In genomic region chr9:109797006-109797405, GRCh38 we compare ENCODE assay signal across 16 cellular contexts. TPM values are rescaled to one million over a fixed set of nuclear protein-coding genes. Genes with fewer than 3 reads are reported as not detected.
DNase-seq lines count a peak whose midpoint lies in the region; ATAC-seq, FAIRE-seq and TF ChIP-seq lines count a peak whose summit lies in the region.
"Had no signal": no experiment of that assay in that cellular context is flagged by ENCODE, and none has a peak within 500 bp of the region (broad histone marks: within the 10 kb centered on the region; RNA-seq: fewer than 3 reads in every experiment).

No MANE protein-coding gene starts in this region.

- POLR2A ChIA-PET in HepG2 (lab: Yijun Ruan, JAX), result no interaction called here

- H3K36me3 Mint-ChIP-seq in neural crest cell (ENCODE audit: low read depth), result no peaks in the 10 kb centered on the region
- H3K36me3 Mint-ChIP-seq: CD4-positive, alpha-beta memory T cell; IgD-negative memory B cell had no signal

- H3K9me3 Mint-ChIP-seq in neural crest cell, result no peaks in the 10 kb centered on the region
- H3K9me3 Mint-ChIP-seq in stimulated activated naive CD8-positive, alpha-beta T cell treated with anti-CD3 and anti-CD28 coated beads, Interleukin-15, amount 100 ng/mL, for 72 hours, result no peaks in the 10 kb centered on the region
- H3K9me3 Mint-ChIP-seq: IgD-negative memory B cell had no signal

- H3K27me3 ChIP-seq in liver (ENCODE audit: control insufficient read depth in 4 of 4, insufficient read depth in 4 of 4, low read length in 3 of 4) (no peaks in the 10 kb centered on the region), HepG2 (ENCODE audit: control insufficient read depth in 1 of 2, insufficient read depth in 2 of 2, low read length in 2 of 2) (no peaks in the 10 kb centered on the region), smooth muscle cell (ENCODE audit: low read depth) (no peaks in the 10 kb centered on the region)
- H3K27me3 ChIP-seq: BE2C had no signal

- no peaks in the 10 kb centered on the region for H3K9me3 ChIP-seq in liver (ENCODE audit: control insufficient read depth in 4 of 4, low read length in 3 of 4)
- H3K9me3 ChIP-seq in HepG2 (ENCODE audit: low read length), result no peaks in the 10 kb centered on the region
- H3K9me3 ChIP-seq in smooth muscle cell (replicated peaks; ENCODE audit: low read depth), result no peaks in the 10 kb centered on the region
- H3K9me3 ChIP-seq: A549, BE2C had no signal

- H3K27ac ChIP-seq in liver (ENCODE audit: low read depth in 1 of 2, low read length in 2 of 2) (peak overlapping the region; percentile 73 to 76), HepG2 (ENCODE audit: extremely low read length, insufficient read depth, low read length) (no peak overlapping the region), smooth muscle cell (ENCODE audit: low read depth) (no peak overlapping the region)
- H3K27ac ChIP-seq: A549, C4-2B had no signal

- H3K27me3 Mint-ChIP-seq in neural crest cell (ENCODE audit: low read depth), result no peaks in the 10 kb centered on the region
- H3K27me3 Mint-ChIP-seq in stimulated activated naive CD8-positive, alpha-beta T cell treated with anti-CD3 and anti-CD28 coated beads, Interleukin-15, amount 100 ng/mL, for 72 hours, result no peaks in the 10 kb centered on the region

- no peak for TF ChIP-seq CTCF in liver (IDR thresholded peaks at IDR 0.05; ENCODE audit: low read depth, low read length, missing input control)
- no peak for TF ChIP-seq CTCF in HepG2 (CRISPR knock-in tag; IDR thresholded peaks at IDR 0.05)
- TF ChIP-seq CTCF in neural crest cell (conservative IDR thresholded peaks at IDR 0.05), result no peak
- TF ChIP-seq CTCF in smooth muscle cell (IDR thresholded peaks at IDR 0.05; ENCODE audit: borderline replicate concordance, insufficient read depth, poor library complexity, severe bottlenecking), result no peak

- H3F3A ChIP-seq in smooth muscle cell (ENCODE audit: low read depth), result peaks cover 15% of the 10 kb centered on the region

- H3K4me2 ChIP-seq in HepG2 (ENCODE audit: low read depth, low read length), result no peak overlapping the region
- no peak overlapping the region for H3K4me2 ChIP-seq in smooth muscle cell
- H3K4me2 ChIP-seq: A549 had no signal

- CTCF ChIA-PET in HepG2 (lab: Yijun Ruan, JAX; ENCODE audit: low intra/inter-chr PET ratio, low total read pairs), result no interaction called here

- no TSS peak for BruUV-seq in HepG2 (replicated peaks; lab: Mats Ljungman, UMichigan)

- no peak for FAIRE-seq in HepG2 (lab: Jason Lieb, UNC)
- FAIRE-seq: A549 had no signal

- peak overlapping the region; percentile 57 for H3K27ac Mint-ChIP-seq in neural crest cell (ENCODE audit: unreplicated experiment)
- H3K27ac Mint-ChIP-seq in stimulated activated naive CD8-positive, alpha-beta T cell treated with anti-CD3 and anti-CD28 coated beads, Interleukin-15, amount 100 ng/mL, for 72 hours, result no peak overlapping the region
- H3K27ac Mint-ChIP-seq: CD4-positive, alpha-beta memory T cell; IgD-negative memory B cell had no signal

- H3K4me3 ChIP-seq in liver (ENCODE audit: low read depth in 1 of 3, low read length in 3 of 3) (no peak overlapping the region), HepG2 (replicated peaks in 1 of 3; ENCODE audit: insufficient read depth in 1 of 3, low read depth in 2 of 3, low read length in 3 of 3) (no peak overlapping the region), smooth muscle cell (no peak overlapping the region)
- H3K4me3 ChIP-seq: A549 had no signal

- H4K20me1 ChIP-seq in HepG2 (ENCODE audit: insufficient read depth, low read length) (no peaks in the 10 kb centered on the region), smooth muscle cell (ENCODE audit: low read depth) (no peaks in the 10 kb centered on the region)

- TF ChIP-seq POLR2A in HepG2 (IDR thresholded peaks at IDR 0.05; ENCODE audit: insufficient read depth in 1 of 2, low read depth in 2 of 2, low read length in 2 of 2), result no peak

- 91% methylated on average over 3 of the region's 3 CpGs for WGBS in liver
- 50% methylated on average over 3 of the region's 3 CpGs for WGBS in HepG2 (ENCODE audit: low lambda C conversion rate)
- WGBS in smooth muscle cell (ENCODE audit: low lambda C conversion rate), result 96% methylated on average over 3 of the region's 3 CpGs

- intact Hi-C loops in HepG2 (cut with micrococcal nuclease; ENCODE audit: unreplicated experiment) (no loop called here), left colon (cut with DNase I, micrococcal nuclease) (no loop called here)

- no peaks in the 10 kb centered on the region for H3K36me3 ChIP-seq in liver (ENCODE audit: control insufficient read depth in 4 of 4, insufficient read depth in 3 of 4, low read depth in 1 of 4, low read length in 3 of 4)
- no peaks in the 10 kb centered on the region for H3K36me3 ChIP-seq in HepG2 (replicated peaks in 1 of 2; ENCODE audit: control insufficient read depth in 1 of 2, insufficient read depth in 2 of 2, low read length in 2 of 2)
- no peaks in the 10 kb centered on the region for H3K36me3 ChIP-seq in smooth muscle cell (ENCODE audit: low read depth)
- H3K36me3 ChIP-seq: BE2C had no signal

- H2AFZ ChIP-seq in HepG2 (ENCODE audit: low read length) (no peak overlapping the region), smooth muscle cell (ENCODE audit: low read depth) (no peak overlapping the region)

- H3K4me3 Mint-ChIP-seq in neural crest cell, result no peak overlapping the region
- no peak overlapping the region for H3K4me3 Mint-ChIP-seq in stimulated activated naive CD8-positive, alpha-beta T cell treated with anti-CD3 and anti-CD28 coated beads, Interleukin-15, amount 100 ng/mL, for 72 hours
- H3K4me3 Mint-ChIP-seq: CD4-positive, alpha-beta memory T cell; IgD-negative memory B cell had no signal

- H3K9ac ChIP-seq in liver (ENCODE audit: low read depth in 1 of 2, low read length in 2 of 2) (no peak overlapping the region), HepG2 (ENCODE audit: insufficient read depth, low read depth, low read length) (no peak overlapping the region), smooth muscle cell (ENCODE audit: low read depth) (no peak overlapping the region)

- no peaks in the 10 kb centered on the region for H3K79me2 ChIP-seq in HepG2 (ENCODE audit: insufficient read depth, low read length)
- H3K79me2 ChIP-seq in smooth muscle cell (ENCODE audit: low read depth), result peaks cover 67% of the 10 kb centered on the region

- DNase-seq in HepG2 (ENCODE audit: low spot score) (no peak), neural crest cell (ENCODE audit: low read depth, low spot score) (no peak), smooth muscle cell (lab: John Stamatoyannopoulos, UW; ENCODE audit: unreplicated experiment) (no peak), left colon (no peak)
- DNase-seq in stimulated activated naive CD8-positive, alpha-beta T cell treated with anti-CD3 and anti-CD28 coated beads, Interleukin-15, amount 100 ng/mL, for 72 hours, result no peak
- DNase-seq: BE2C; CD4-positive, alpha-beta memory T cell; DND-41; GDM1; HCEC 1CT; KG1 had no signal

- peaks cover 9% of the 10 kb centered on the region for H3K4me1 Mint-ChIP-seq in neural crest cell
- no peaks in the 10 kb centered on the region for H3K4me1 Mint-ChIP-seq in stimulated activated naive CD8-positive, alpha-beta T cell treated with anti-CD3 and anti-CD28 coated beads, Interleukin-15, amount 100 ng/mL, for 72 hours
- H3K4me1 Mint-ChIP-seq: CD4-positive, alpha-beta memory T cell; IgD-negative memory B cell had no signal

- ATAC-seq in HepG2, result no peak
- peak; percentile 57 for ATAC-seq in HG03342 (IDR thresholded peaks at IDR 0.05; ENCODE audit: unreplicated experiment)
- ATAC-seq in stimulated activated naive CD8-positive, alpha-beta T cell treated with anti-CD3 and anti-CD28 coated beads, Interleukin-15, amount 100 ng/mL, for 72 hours, result no peak
- no peak for ATAC-seq in left colon
- ATAC-seq: A549 had no signal

- in situ Hi-C loops in HepG2 (cut with HindIII; ENCODE audit: extremely low pct_ligation_motif_present, low pct_unique_long_range_greater_than_20kb), result no loop called here

- TF ChIP-seq RAD21 in liver (IDR thresholded peaks at IDR 0.05) (no peak), HepG2 (CRISPR knock-in tag; IDR thresholded peaks at IDR 0.05) (no peak)

- TF ChIP-seq EP300 in HepG2 (IDR thresholded peaks at IDR 0.05; ENCODE audit: low read depth in 2 of 2, low read length in 2 of 2) (no peak), HepG2 (CRISPR knock-in tag; IDR thresholded peaks at IDR 0.05; ENCODE audit: borderline replicate concordance) (no peak)

- peaks cover 15 to 77% (median 51%) of the 10 kb centered on the region in 4 donors for H3K4me1 ChIP-seq in liver (ENCODE audit: control insufficient read depth in 4 of 4, insufficient read depth in 4 of 4, low read length in 3 of 4)
- H3K4me1 ChIP-seq in HepG2 (ENCODE audit: insufficient read depth, low read length), result peaks cover 14% of the 10 kb centered on the region
- H3K4me1 ChIP-seq in smooth muscle cell (ENCODE audit: low read depth), result peaks cover 24% of the 10 kb centered on the region
- H3K4me1 ChIP-seq: BE2C had no signal

RNA-seq across cellular contexts. Expression of gene PALM2AKAP2, which starts 17.0 kb away (rescaled TPM):
- 10 to 100 TPM in 1 of 2 donors, 1 to 10 TPM in 1; 4.6 to 47.9 TPM for total RNA-seq in liver
- polyA plus RNA-seq in liver, result 1 to 10 TPM; 5.3 to 7.1 TPM
- 1.5 and 1.8 TPM in 2 replicates for total RNA-seq in HepG2 (2016; rRNA removed; fragmentation: Illumina TruSeq; extraction: Trizol)
- total RNA-seq in HepG2 (2016; cell fraction: cytosol; rRNA removed; fragmentation: Illumina TruSeq; extraction: Trizol; ENCODE audit: low read depth), result 0.18 TPM in 1 of 2 replicates, not detected in the other
- 1.1 and 1.7 TPM in 2 replicates for total RNA-seq in HepG2 (2016; cell fraction: insoluble cytoplasmic fraction; rRNA removed; fragmentation: Illumina TruSeq; extraction: Trizol)
- 0.56 and 1.2 TPM in 2 replicates for total RNA-seq in HepG2 (2016; cell fraction: membrane; rRNA removed; fragmentation: Illumina TruSeq; extraction: Trizol)
- 0.34 and 0.87 TPM in 2 replicates for total RNA-seq in HepG2 (2016; cell fraction: nucleus; rRNA removed; fragmentation: Illumina TruSeq; extraction: Trizol)
- polyA plus RNA-seq in HepG2 (2011; rRNA removed), result 0.14 and 0.25 TPM in 2 replicates
- 0.11 and 0.24 TPM in 2 replicates for polyA plus RNA-seq in HepG2 (2011; cell fraction: cytosol; rRNA removed)
- 0.16 and 0.31 TPM in 2 replicates for polyA plus RNA-seq in HepG2 (2011; cell fraction: nucleus; rRNA removed)
- polyA plus RNA-seq in HepG2 (2012), result 0.63 and 0.75 TPM in 2 replicates
- not detected in 2 replicates for polyA plus RNA-seq in HepG2 (2016; cell fraction: cytosol; fragmentation: Illumina TruSeq; extraction: Trizol; ENCODE audit: low read depth)
- polyA plus RNA-seq in HepG2 (2016; cell fraction: insoluble cytoplasmic fraction; fragmentation: Illumina TruSeq; extraction: Trizol; ENCODE audit: low read depth), result 0.19 TPM in 1 of 2 replicates, not detected in the other
- polyA plus RNA-seq in HepG2 (2016; cell fraction: membrane; fragmentation: Illumina TruSeq; extraction: Trizol; ENCODE audit: low read depth), result not detected in 2 replicates
- polyA plus RNA-seq in HepG2 (2016; cell fraction: nucleus; fragmentation: Illumina TruSeq; extraction: Trizol; ENCODE audit: insufficient read depth, low read depth), result 0.26 and 0.41 TPM in 2 replicates
- polyA minus RNA-seq in HepG2 (2011; rRNA and poly(A)+ RNA removed; ENCODE audit: low replicate concordance), result 0.04 TPM in 1 of 2 replicates, not detected in the other
- 0.20 and 0.88 TPM in 2 replicates for polyA minus RNA-seq in HepG2 (2011; cell fraction: cytosol; rRNA and poly(A)+ RNA removed)
- 0.87 and 1.5 TPM in 2 replicates for polyA minus RNA-seq in HepG2 (2011; cell fraction: nucleus; rRNA and poly(A)+ RNA removed)
- 5.6 and 7.1 TPM in 2 replicates for total RNA-seq in neural crest cell
- 9.3 and 23.0 TPM in 2 replicates for total RNA-seq in smooth muscle cell
- 5.8 and 9.8 TPM in 2 replicates for polyA plus RNA-seq in smooth muscle cell
- total RNA-seq in left colon, result 1 to 10 TPM in 1 of 2 donors, under 1 TPM in 1; 0.98 to 2.7 TPM
- total RNA-seq: CD4-positive, alpha-beta memory T cell had no signal
- polyA plus RNA-seq: CD4-positive, alpha-beta memory T cell had no signal

Comparison
In these comparisons a context has a peak if more than half of its experiments do, and no peak if none do; other contexts are left out.
1. H3K27ac ChIP-seq: peak in liver (2 of 2); none in HepG2 (single experiment) and smooth muscle cell (single experiment).